28 cellular contexts compared by ENCODE assay signal in the genomic region with DNA sequence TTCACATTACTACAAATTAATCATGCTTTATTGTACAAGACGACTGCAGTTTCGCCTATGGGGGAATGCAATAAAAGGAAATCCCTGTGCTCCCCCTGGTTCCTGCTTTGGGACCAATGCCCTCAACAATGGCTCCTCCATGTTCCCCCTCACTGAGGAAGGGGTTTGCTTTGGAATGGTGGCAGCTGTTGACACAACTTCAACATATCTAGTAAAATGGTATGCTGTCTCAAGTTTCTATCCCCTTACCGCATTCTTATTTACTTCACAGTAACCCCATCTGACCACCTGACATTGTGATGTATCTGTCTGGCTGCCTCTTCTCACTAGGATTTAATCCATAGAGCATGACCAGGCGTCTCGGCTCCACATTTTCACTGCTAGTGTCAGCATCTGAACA. TPM values are rescaled to one million over a fixed set of nuclear protein-coding genes. Genes with fewer than 3 reads are reported as not detected.
"Had no signal": no experiment of that assay in that cellular context is flagged by ENCODE, and none has a peak within 500 bp of the region (broad histone marks: within the 10 kb centered on the region; RNA-seq: fewer than 3 reads in every experiment).

No MANE protein-coding gene starts in this region.

- H3K27ac ChIP-seq: epithelial cell of prostate, esophagus muscularis mucosa, gastrocnemius medialis, heart right ventricle, left ventricle myocardium inferior, lower lobe of right lung, skin epidermis, testis, tibial nerve, upper lobe of right lung had no signal

- H3K4me3 Mint-ChIP-seq: memory B cell; neural crest cell; stimulated activated naive B cell treated with anti-CD40 and anti-IgM and Interleukin-4, amounts not matched to agents 10 μg/mL and 1 μg/mL and 100 μg/mL, for 72 hours; stimulated activated naive CD8-positive, alpha-beta T cell treated with anti-CD3 and anti-CD28 coated beads, Interleukin-15, amount 100 ng/mL, for 72 hours had no signal

- H3K4me1 Mint-ChIP-seq: memory B cell; stimulated activated naive B cell treated with anti-CD40 and anti-IgM and Interleukin-4, amounts not matched to agents 10 μg/mL and 1 μg/mL and 100 μg/mL, for 72 hours; stimulated activated naive CD8-positive, alpha-beta T cell treated with anti-CD3 and anti-CD28 coated beads, Interleukin-15, amount 100 ng/mL, for 72 hours had no signal

- ATAC-seq: gastrocnemius medialis; heart right ventricle; lower lobe of right lung; sciatic nerve; stimulated activated naive B cell treated with anti-CD40 and anti-IgM and Interleukin-4, amounts not matched to agents 10 μg/mL and 1 μg/mL and 100 μg/mL, for 72 hours; stimulated activated naive CD8-positive, alpha-beta T cell treated with anti-CD3 and anti-CD28 coated beads, Interleukin-15, amount 100 ng/mL, for 72 hours; upper lobe of right lung had no signal

- H3K27me3 ChIP-seq: testis, tibial nerve, upper lobe of right lung had no signal

- H3K4me1 ChIP-seq: gastrocnemius medialis, upper lobe of right lung had no signal

- H3K36me3 Mint-ChIP-seq: memory B cell; stimulated activated naive B cell treated with anti-CD40 and anti-IgM and Interleukin-4, amounts not matched to agents 10 μg/mL and 1 μg/mL and 100 μg/mL, for 72 hours had no signal

- H3K9me3 Mint-ChIP-seq: memory B cell; neural crest cell; stimulated activated naive B cell treated with anti-CD40 and anti-IgM and Interleukin-4, amounts not matched to agents 10 μg/mL and 1 μg/mL and 100 μg/mL, for 72 hours; stimulated activated naive CD8-positive, alpha-beta T cell treated with anti-CD3 and anti-CD28 coated beads, Interleukin-15, amount 100 ng/mL, for 72 hours had no signal

- H3K9me3 ChIP-seq: esophagus muscularis mucosa, gastrocnemius medialis, heart right ventricle, left ventricle myocardium inferior, lower lobe of right lung, testis, tibial nerve, upper lobe of right lung had no signal

- DNase-seq: effector memory CD4-positive, alpha-beta T cell; gastrocnemius medialis; heart right ventricle; hypothalamus; kidney glomerular epithelial cell; left ventricle myocardium inferior; lower lobe of right lung; midbrain; posterior cingulate gyrus; stimulated activated CD4-positive, alpha-beta T cell treated with anti-CD3 and anti-CD28 coated beads, Interleukin-2, amount 100 ng/mL, for 24 hours; stimulated activated CD4-positive, alpha-beta T cell treated with anti-CD3 and anti-CD28 coated beads, Interleukin-4, amount 100 ng/mL, for 4 hours; stimulated activated naive B cell treated with anti-CD40 and anti-IgM and Interleukin-4, amounts not matched to agents 10 μg/mL and 1 μg/mL and 100 μg/mL, for 72 hours; stimulated activated naive CD8-positive, alpha-beta T cell treated with anti-CD3 and anti-CD28 coated beads, Interleukin-15, amount 100 ng/mL, for 72 hours; testis; upper lobe of right lung had no signal

- FAIRE-seq: endometrium, islet of Langerhans had no signal

- H3K27ac Mint-ChIP-seq: memory B cell; stimulated activated naive B cell treated with anti-CD40 and anti-IgM and Interleukin-4, amounts not matched to agents 10 μg/mL and 1 μg/mL and 100 μg/mL, for 72 hours; stimulated activated naive CD8-positive, alpha-beta T cell treated with anti-CD3 and anti-CD28 coated beads, Interleukin-15, amount 100 ng/mL, for 72 hours had no signal

RNA-seq across cellular contexts. Expression of a gene that starts 48.8 kb away (rescaled TPM):
- total RNA-seq: esophagus muscularis mucosa, fibroblast of villous mesenchyme, gastrocnemius medialis, heart right ventricle, left ventricle myocardium inferior, lower lobe of right lung, neural crest cell, osteocyte, pulmonary artery endothelial cell, sciatic nerve, subcutaneous adipose tissue, tibial nerve, upper lobe of right lung had no signal
- polyA plus RNA-seq: heart right ventricle had no signal
